Comparison of ENCODE assay signal across 8 cellular contexts in the genomic region with DNA sequence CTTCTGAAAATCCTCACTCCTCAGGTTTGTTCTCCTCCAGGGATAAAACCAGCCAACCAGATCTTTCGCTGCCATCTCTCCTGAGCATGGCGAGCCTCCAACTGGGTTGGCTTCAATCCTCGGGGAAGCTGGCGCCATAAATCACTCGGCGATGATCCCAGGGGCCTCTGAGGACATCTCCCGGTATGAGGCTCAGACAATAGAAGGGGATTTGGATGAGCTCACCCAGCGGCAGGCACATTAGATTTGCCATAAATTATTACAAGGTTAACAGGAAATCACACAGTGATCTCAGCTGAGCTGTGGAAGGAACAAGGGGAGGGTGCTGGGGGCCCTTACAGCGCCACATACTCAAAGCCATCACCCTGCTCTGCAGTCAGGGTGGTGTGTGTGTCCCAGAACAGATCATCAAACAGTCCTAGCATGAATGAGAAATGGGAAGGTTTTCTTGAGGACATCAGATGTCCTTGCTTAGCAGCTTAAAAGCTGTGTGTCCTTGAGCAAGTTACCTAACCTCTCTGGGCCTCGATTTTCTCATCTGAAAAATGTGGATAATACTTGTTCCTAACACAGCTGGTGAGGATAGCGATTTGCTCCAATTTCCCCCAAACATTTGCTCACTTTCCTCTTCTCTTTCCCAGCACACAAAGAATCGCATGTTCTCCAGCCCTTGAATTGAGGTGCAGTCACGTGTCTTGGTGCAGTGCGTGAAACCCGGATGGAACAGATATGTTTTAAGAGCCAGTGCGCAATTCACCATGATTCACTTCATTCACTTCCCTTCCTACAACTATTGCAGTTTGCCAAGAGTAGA.
DNase-seq lines count a peak whose midpoint lies in the region; ATAC-seq lines count a peak whose summit lies in the region.

No MANE protein-coding gene starts in this region.

- H3K4me3 ChIP-seq in BLaER1: no peak overlapping the region

- H3K36me3 ChIP-seq in BLaER1: no peaks in the 10 kb centered on the region

- ATAC-seq in left colon: peak; percentile 36

- no peak overlapping the region for H3K27ac ChIP-seq in BLaER1
- peak overlapping the region; percentile 86 for H3K27ac ChIP-seq in angular gyrus (ENCODE audit: low read depth, low read length)

- peaks cover 33% of the 10 kb centered on the region for H3K4me1 ChIP-seq in BLaER1

- no peaks in the 10 kb centered on the region for H3K27me3 ChIP-seq in BLaER1

- intact Hi-C loops in left colon (cut with DNase I, micrococcal nuclease): no loop called here

- DNase-seq in NCI-H1436 (lab: John Stamatoyannopoulos, UW): peak; percentile 80
- no peak for DNase-seq in left colon
- peak; percentile 73 for DNase-seq in ureter (ENCODE audit: low spot score)
- DNase-seq in central memory CD4-positive, alpha-beta T cell: no peak
- no peak for DNase-seq in AML-193 (lab: John Stamatoyannopoulos, UW)
- no peak for DNase-seq in SKM-1 treated with dmso at 0.1 percent for 144 hours (lab: John Stamatoyannopoulos, UW; ENCODE audit: unreplicated experiment)

- H3K9me3 ChIP-seq in BLaER1: no peaks in the 10 kb centered on the region

- H3K4me2 ChIP-seq in BLaER1: 0 out of 2 replicates have a peak overlapping the region, but pooled peaks have one; percentile 26

- H4K20me1 ChIP-seq in BLaER1: no peaks in the 10 kb centered on the region

- H3K9ac ChIP-seq in BLaER1: no peak overlapping the region

Comparison
In these comparisons a context has a peak if more than half of its experiments do, and no peak if none do; other contexts are left out.
1. DNase-seq: peak in NCI-H1436 (single experiment) and ureter (single experiment); none in left colon (0 of 2), central memory CD4-positive, alpha-beta T cell (single experiment), AML-193 (0 of 2) and SKM-1 treated with dmso at 0.1 percent for 144 hours (single experiment).